Comparison of ENCODE assay signal across 10 cellular contexts in the genomic region with DNA sequence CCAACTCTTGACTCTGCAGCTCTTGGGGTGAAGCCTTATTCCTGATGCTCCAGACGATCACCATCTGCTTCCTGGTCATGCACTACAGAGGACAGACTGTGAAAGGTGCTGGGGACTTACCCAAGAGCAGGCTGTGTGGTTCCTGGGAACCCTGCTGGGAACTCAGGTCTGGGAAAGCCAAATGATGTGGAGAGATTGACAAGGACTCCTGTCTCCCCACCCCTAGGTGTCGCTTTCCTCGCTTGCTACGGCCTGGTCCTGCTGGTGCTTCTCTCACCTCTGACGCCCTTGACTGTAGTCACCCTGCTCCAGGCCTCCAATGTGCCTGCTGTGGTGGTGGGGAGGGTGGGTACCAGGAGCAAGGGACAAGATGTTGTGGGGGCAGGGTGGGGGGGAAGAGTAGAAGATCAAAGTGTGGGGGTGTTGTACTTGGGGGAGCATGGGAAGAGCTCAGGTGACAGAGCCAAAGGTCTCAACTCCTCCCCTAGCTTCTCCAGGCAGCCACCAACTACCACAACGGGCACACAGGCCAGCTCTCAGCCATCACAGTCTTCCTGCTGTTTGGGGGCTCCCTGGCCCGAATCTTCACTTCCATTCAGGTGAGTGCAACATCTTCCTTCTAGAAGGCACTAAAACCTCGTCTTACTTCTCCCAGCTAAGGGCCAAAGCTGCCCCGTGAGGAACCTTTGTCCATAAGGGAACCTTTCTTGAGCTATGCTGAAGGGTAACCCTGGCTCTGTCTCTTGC. TPM values are rescaled to one million over a fixed set of nuclear protein-coding genes. Genes with fewer than 3 reads are reported as not detected.
DNase-seq lines count a peak whose midpoint lies in the region; ATAC-seq and TF ChIP-seq lines count a peak whose summit lies in the region.
"Had no signal": no experiment of that assay in that cellular context is flagged by ENCODE, and none has a peak within 500 bp of the region (broad histone marks: within the 10 kb centered on the region; RNA-seq: fewer than 3 reads in every experiment).

No MANE protein-coding gene starts in this region.

- H3K9me3 ChIP-seq in heart right ventricle: no peaks in the 10 kb centered on the region
- H3K9me3 ChIP-seq in RWPE2 (ENCODE audit: severe bottlenecking): no peaks in the 10 kb centered on the region
- H3K9me3 ChIP-seq in uterus: no peaks in the 10 kb centered on the region
- H3K9me3 ChIP-seq: thyroid gland had no signal

- ATAC-seq in heart right ventricle (no peak), Right ventricle myocardium superior (ENCODE audit: poor library complexity) (no peak), RWPE2 (ENCODE audit: low read depth) (no peak), HG02798 (IDR thresholded peaks at IDR 0.05; ENCODE audit: poor library complexity, unreplicated experiment) (no peak)

- 62 to 69% methylated on average over 9 of the region's 9 CpGs for WGBS in heart right ventricle, 2 donors

- H3K36me3 ChIP-seq in heart right ventricle (peaks cover 0 to 56% (median 7%) of the 10 kb centered on the region in 9 donors), RWPE2 (ENCODE audit: low read depth) (peaks cover 33% of the 10 kb centered on the region), uterus (no peaks in the 10 kb centered on the region)

- peak in 5 of 9 donors; percentile 22 to 45 (median 38) for TF ChIP-seq CTCF in heart right ventricle (IDR thresholded peaks at IDR 0.05)
- peak; percentile 71 for TF ChIP-seq CTCF in RWPE2 (IDR thresholded peaks at IDR 0.05; ENCODE audit: poor library complexity, severe bottlenecking)
- TF ChIP-seq CTCF in fibroblast of the aortic adventitia (IDR thresholded peaks at IDR 0.05; ENCODE audit: insufficient read depth, low read length): peak; percentile 21
- TF ChIP-seq CTCF in uterus (IDR thresholded peaks at IDR 0.05): no peak

- no peak overlapping the region for H3K4me3 ChIP-seq in heart right ventricle
- H3K4me3 ChIP-seq in RWPE2 (ENCODE audit: severe bottlenecking): peak overlapping the region; percentile 66
- H3K4me3 ChIP-seq in fibroblast of the aortic adventitia (ENCODE audit: low read depth, low read length): no peak overlapping the region
- H3K4me3 ChIP-seq in uterus: no peak overlapping the region
- H3K4me3 ChIP-seq: coronary artery, thyroid gland had no signal

- H3K27me3 ChIP-seq in heart right ventricle (no peaks in the 10 kb centered on the region), RWPE2 (ENCODE audit: insufficient read depth, poor library complexity, severe bottlenecking) (no peaks in the 10 kb centered on the region), uterus (no peaks in the 10 kb centered on the region)
- H3K27me3 ChIP-seq: thyroid gland had no signal

- H3K27ac ChIP-seq in heart right ventricle (peak overlapping the region in 8 of 10 donors; percentile 35 to 70 (median 63)), RWPE2 (ENCODE audit: poor library complexity, severe bottlenecking) (peak overlapping the region; percentile 97), uterus (peak overlapping the region; percentile 82 to 85)
- H3K27ac ChIP-seq: thyroid gland had no signal

- DNase-seq in heart right ventricle (peak in 1 of 2 donors; percentile 38), Right ventricle myocardium superior (no peak), RWPE2 (ENCODE audit: low spot score) (no peak), fibroblast of the aortic adventitia (ENCODE audit: low read depth) (no peak), uterus (no peak), COR-L47 (lab: John Stamatoyannopoulos, UW) (no peak)
- DNase-seq in activated effector memory CD4-positive, alpha-beta T cell treated with Interleukin-2 at 50 U/mL for 16 hours: no peak
- DNase-seq: thyroid gland had no signal

- no peak for TF ChIP-seq POLR2A in uterus (IDR thresholded peaks at IDR 0.05)

- intact Hi-C loops in heart right ventricle (cut with DNase I): loop anchor here in 2 of 10 donors (5.0 to 10.0 kb wide), 2 partner anchors 150 to 152 kb away; a partner anchor contains a TSS
- intact Hi-C loops in Right ventricle myocardium superior (cut with DNase I): no loop called here
- intact Hi-C loops in uterus (cut with DNase I; ENCODE audit: low total_unique reads): loop anchor here (10.0 kb wide), 1 partner anchor 232 kb away; a partner anchor contains a TSS

- H3K4me1 ChIP-seq in heart right ventricle (peaks cover 13 to 64% (median 48%) of the 10 kb centered on the region in 9 donors), RWPE2 (ENCODE audit: insufficient read depth, poor library complexity, severe bottlenecking) (peaks cover 24% of the 10 kb centered on the region), uterus (peaks cover 7 to 11% of the 10 kb centered on the region in 2 donors)

RNA-seq across cellular contexts. Expression of a gene that starts 3.0 kb away (rescaled TPM):
- total RNA-seq in heart right ventricle (1 to 10 TPM in 6 of 10 donors, under 1 TPM in 4; 0.23 to 1.7 (median 1.2) TPM), Right ventricle myocardium superior (0.91 TPM), fibroblast of the aortic adventitia (ENCODE audit: low replicate concordance) (0.57 and 1.4 TPM in 2 replicates), uterus (1 to 10 TPM in 3 of 4 donors, not detected in 1; 1.0 to 7.3 (median 1.1) TPM)
- 1 to 10 TPM in 1 of 2 donors, under 1 TPM in 1; 0.78 to 2.6 TPM for polyA plus RNA-seq in heart right ventricle

RNA-seq across cellular contexts. Expression of a gene that starts 3.2 kb away (rescaled TPM):
- total RNA-seq in heart right ventricle: 10 to 100 TPM; 20.1 to 39.8 (median 23.5) TPM
- polyA plus RNA-seq in heart right ventricle: 10 to 100 TPM; 42.8 to 64.9 TPM
- 25.9 TPM for total RNA-seq in Right ventricle myocardium superior
- 32.3 and 127 TPM in 2 replicates for total RNA-seq in fibroblast of the aortic adventitia (ENCODE audit: low replicate concordance)
- 10 to 100 TPM in 3 of 4 donors, 1 to 10 TPM in 1; 2.6 to 63.6 (median 35.0) TPM for total RNA-seq in uterus

RNA-seq across cellular contexts. Expression of a gene that starts 7.4 kb away (rescaled TPM):
- total RNA-seq in heart right ventricle (100 to 1,000 TPM in 1 of 10 donors, 10 to 100 TPM in 4, 1 to 10 TPM in 5; 4.7 to 128 (median 13.0) TPM), Right ventricle myocardium superior (32.0 TPM), fibroblast of the aortic adventitia (ENCODE audit: low replicate concordance) (4.9 and 71.7 TPM in 2 replicates), uterus (10 to 100 TPM in 1 of 4 donors, 1 to 10 TPM in 3; 4.4 to 15.9 (median 7.5) TPM)
- polyA plus RNA-seq in heart right ventricle: 10 to 100 TPM; 15.7 to 40.0 TPM

RNA-seq across cellular contexts. Expression of a gene that starts 25.1 kb away (rescaled TPM):
- total RNA-seq in heart right ventricle (10 to 100 TPM; 22.4 to 34.3 (median 27.1) TPM), Right ventricle myocardium superior (30.8 TPM), fibroblast of the aortic adventitia (ENCODE audit: low replicate concordance) (14.6 and 60.4 TPM in 2 replicates), uterus (100 to 1,000 TPM in 1 of 4 donors, 10 to 100 TPM in 3; 45.9 to 106 (median 59.5) TPM)
- 10 to 100 TPM; 33.1 to 46.6 TPM for polyA plus RNA-seq in heart right ventricle

RNA-seq across cellular contexts. Expression of a gene that starts 27.9 kb away (rescaled TPM):
- total RNA-seq in heart right ventricle (100 to 1,000 TPM in 3 of 10 donors, 10 to 100 TPM in 7; 81.7 to 104 (median 90.5) TPM), Right ventricle myocardium superior (101 TPM), fibroblast of the aortic adventitia (ENCODE audit: low replicate concordance) (27.1 and 33.1 TPM in 2 replicates), uterus (10 to 100 TPM in 2 of 4 donors, 1 to 10 TPM in 2; 6.2 to 37.8 (median 20.1) TPM)
- 100 to 1,000 TPM in 1 of 2 donors, 10 to 100 TPM in 1; 52.2 to 111 TPM for polyA plus RNA-seq in heart right ventricle

Comparison
In these comparisons a context has a peak if more than half of its experiments do, and no peak if none do; other contexts are left out.
1. CTCF ChIP-seq: peak in heart right ventricle (5 of 9), RWPE2 (single experiment) and fibroblast of the aortic adventitia (single experiment); none in uterus (0 of 4).
2. Peak in every context shown above with its lines, with median percentiles within 50 percentile points of each other: H3K27ac ChIP-seq.